In the genomic region with DNA sequence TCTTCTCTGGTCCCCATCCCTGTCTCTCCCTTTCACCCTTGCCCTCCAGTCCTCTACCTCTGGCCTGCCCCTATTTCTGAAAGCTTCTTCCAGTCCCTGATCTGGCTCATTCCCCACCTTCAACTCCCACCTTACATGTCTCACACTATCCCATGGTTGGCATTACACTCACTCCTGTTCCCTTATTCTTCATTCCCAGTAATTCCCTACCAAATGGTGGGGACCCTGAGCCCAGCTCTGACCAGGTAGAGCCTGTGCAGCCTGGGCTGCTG, we compare ENCODE assay signal across 8 cellular contexts. TPM values are rescaled to one million over a fixed set of nuclear protein-coding genes. Genes with fewer than 3 reads are reported as not detected.
DNase-seq lines count a peak whose midpoint lies in the region; ATAC-seq and TF ChIP-seq lines count a peak whose summit lies in the region.
"Had no signal": no experiment of that assay in that cellular context is flagged by ENCODE, and none has a peak within 500 bp of the region (broad histone marks: within the 10 kb centered on the region; RNA-seq: fewer than 3 reads in every experiment).

No MANE protein-coding gene starts in this region.

- ATAC-seq in PC-3 (no peak), HG02840 (IDR thresholded peaks at IDR 0.05; ENCODE audit: low FRiP score, unreplicated experiment) (no peak)

- TSS peak; percentile 1 for BruUV-seq in PC-3 (replicated peaks; lab: Mats Ljungman, UMichigan)

- intact Hi-C loops in PC-3 (cut with micrococcal nuclease): no loop called here
- intact Hi-C loops in esophagus squamous epithelium (cut with DNase I): no loop called here
- intact Hi-C loops in sigmoid colon (cut with DNase I): no loop called here

- POLR2A ChIA-PET in PC-3 (lab: Charles Lee; ENCODE audit: unreplicated experiment): no interaction called here

- H3K9me2 ChIP-seq in PC-3 (replicated peaks; ENCODE audit: low read length): no peaks in the 10 kb centered on the region

- TF ChIP-seq POLR2A in esophagus squamous epithelium (IDR thresholded peaks at IDR 0.05) (no peak), sigmoid colon (IDR thresholded peaks at IDR 0.05) (no peak), erythroblast (IDR thresholded peaks at IDR 0.05; ENCODE audit: low read length) (no peak)

- peak overlapping the region; percentile 93 for H3K4me2 ChIP-seq in PC-3 (ENCODE audit: low read length)

- H3K4me1 ChIP-seq in PC-3 (ENCODE audit: insufficient read depth, low read length) (peaks cover 35% of the 10 kb centered on the region), esophagus squamous epithelium (peaks cover 6 to 59% (median 11%) of the 10 kb centered on the region in 3 donors), sigmoid colon (peaks cover 0 to 30% (median 23%) of the 10 kb centered on the region in 4 donors)

- H3K79me2 ChIP-seq in PC-3 (ENCODE audit: low read length): no peaks in the 10 kb centered on the region

- H3K9me3 ChIP-seq in PC-3 (ENCODE audit: low read length) (no peaks in the 10 kb centered on the region), esophagus squamous epithelium (no peaks in the 10 kb centered on the region), sigmoid colon (no peaks in the 10 kb centered on the region)
- H3K9me3 ChIP-seq: SJCRH30 had no signal

- H4K20me1 ChIP-seq in PC-3 (ENCODE audit: low read length): no peaks in the 10 kb centered on the region; the same call in 1 of the 2 replicates

- H3K9ac ChIP-seq in PC-3 (ENCODE audit: low read length): no peak overlapping the region

- H3K27me3 ChIP-seq in GM06990 (replicated peaks; ENCODE audit: control insufficient read depth, insufficient read depth, low read length): no peaks in the 10 kb centered on the region
- no peaks in the 10 kb centered on the region for H3K27me3 ChIP-seq in PC-3 (ENCODE audit: low read length)
- H3K27me3 ChIP-seq in esophagus squamous epithelium: no peaks in the 10 kb centered on the region
- no peaks in the 10 kb centered on the region for H3K27me3 ChIP-seq in sigmoid colon
- H3K27me3 ChIP-seq: SJCRH30 had no signal

- CTCF ChIA-PET in PC-3 (lab: Charles Lee): no interaction called here

- H2AFZ ChIP-seq in PC-3 (ENCODE audit: low read length): no peak overlapping the region

- H3K27ac ChIP-seq in PC-3 (ENCODE audit: low read length): no peak overlapping the region
- peak overlapping the region; percentile 83 to 96 (median 90) for H3K27ac ChIP-seq in esophagus squamous epithelium
- H3K27ac ChIP-seq in sigmoid colon: peak overlapping the region; percentile 88 to 97 (median 94)
- H3K27ac ChIP-seq: SJCRH30 had no signal

- H3F3A ChIP-seq in PC-3 (ENCODE audit: low read length, unreplicated experiment): no peaks in the 10 kb centered on the region

- H3K4me3 ChIP-seq in GM06990 (replicated peaks; ENCODE audit: low read depth, low read length): peak overlapping the region; percentile 65
- peak overlapping the region; percentile 85 for H3K4me3 ChIP-seq in PC-3 (ENCODE audit: low read length)
- peak overlapping the region in 3 of 4 donors; percentile 75 to 88 (median 77) for H3K4me3 ChIP-seq in esophagus squamous epithelium
- H3K4me3 ChIP-seq in sigmoid colon: peak overlapping the region in 3 of 4 donors; percentile 63 to 74 (median 66)

- TF ChIP-seq CTCF in GM06990 (IDR thresholded peaks at IDR 0.05; ENCODE audit: insufficient read depth, low read length, poor library complexity, severe bottlenecking): no peak
- TF ChIP-seq CTCF in PC-3 (conservative IDR thresholded peaks at IDR 0.05; ENCODE audit: low read depth, low read length): no peak
- no peak for TF ChIP-seq CTCF in esophagus squamous epithelium (IDR thresholded peaks at IDR 0.05)
- no peak for TF ChIP-seq CTCF in sigmoid colon (IDR thresholded peaks at IDR 0.05)

- no peak for TF ChIP-seq EP300 in sigmoid colon (IDR thresholded peaks at IDR 0.05)

- H3K36me3 ChIP-seq in GM06990 (ENCODE audit: control insufficient read depth, insufficient read depth, low read length) (peaks cover 1% of the 10 kb centered on the region; the same call in 1 of the 2 replicates), PC-3 (ENCODE audit: low read depth, low read length) (peaks cover 6% of the 10 kb centered on the region; the same call in 1 of the 2 replicates), esophagus squamous epithelium (peaks cover 0 to 51% (median 0%) of the 10 kb centered on the region in 3 donors), sigmoid colon (peaks cover 0 to 37% (median 3%) of the 10 kb centered on the region in 4 donors)
- H3K36me3 ChIP-seq: SJCRH30 had no signal

- DNase-seq in GM06990 (ENCODE audit: extremely low read depth, insufficient read length) (no peak), PC-3 (no peak), esophagus squamous epithelium (lab: John Stamatoyannopoulos, UW) (no peak), sigmoid colon (no peak), erythroblast (lab: John Stamatoyannopoulos, UW) (no peak)
- DNase-seq in activated CD4-positive, CD25-positive, alpha-beta regulatory T cell (lab: John Stamatoyannopoulos, UW): no peak

RNA-seq across cellular contexts. Expression of gene TP53INP2, which starts 6.4 kb away (rescaled TPM):
- total RNA-seq in PC-3 (2014; rRNA removed) (2.1 and 3.3 TPM in 2 replicates), esophagus squamous epithelium (10 to 100 TPM; 11.8 to 40.8 (median 36.2) TPM), sigmoid colon (10 to 100 TPM; 11.5 to 30.4 (median 28.4) TPM)
- 100 to 1,000 TPM in 1 of 3 donors, 10 to 100 TPM in 2; 38.8 to 252 (median 43.8) TPM for polyA plus RNA-seq in sigmoid colon

RNA-seq across cellular contexts. Expression of gene PIGU, which starts 33.6 kb away (rescaled TPM):
- total RNA-seq in PC-3 (2014; rRNA removed): 24.5 and 27.9 TPM in 2 replicates
- total RNA-seq in esophagus squamous epithelium: 10 to 100 TPM; 14.8 to 27.1 (median 17.6) TPM
- 10 to 100 TPM in 3 of 4 donors, 1 to 10 TPM in 1; 6.9 to 13.8 (median 11.9) TPM for total RNA-seq in sigmoid colon
- polyA plus RNA-seq in sigmoid colon: 10 to 100 TPM in 1 of 3 donors, 1 to 10 TPM in 2; 6.6 to 26.8 (median 8.6) TPM
